30 cellular contexts compared by ENCODE assay signal in genomic region chr2:170145675-170146432, GRCh38. TPM values are rescaled to one million over a fixed set of nuclear protein-coding genes. Genes with fewer than 3 reads are reported as not detected.
DNase-seq lines count a peak whose midpoint lies in the region; ATAC-seq, FAIRE-seq and TF ChIP-seq lines count a peak whose summit lies in the region.
"Had no signal": no experiment of that assay in that cellular context is flagged by ENCODE, and none has a peak within 500 bp of the region (broad histone marks: within the 10 kb centered on the region; RNA-seq: fewer than 3 reads in every experiment).

No MANE protein-coding gene starts in this region.

- no peaks in the 10 kb centered on the region for H3K4me1 Mint-ChIP-seq in activated T-cell treated with anti-CD3 and anti-CD28 coated beads, Interleukin-2, amount 50 U/mL, for 72 hours (ENCODE audit: low read depth)
- H3K4me1 Mint-ChIP-seq: activated naive CD4-positive, alpha-beta T cell treated with anti-CD3 and anti-CD28 coated beads, Interleukin-2, amount 50 U/mL, for 24 hours; activated T-helper 17 cell treated with anti-CD3 and anti-CD28 coated beads, Interleukin-2, amount 50 U/mL, for 72 hours; stimulated activated memory B cell treated with anti-CD40 and anti-IgM and Interleukin-4, amounts not matched to agents 10 μg/mL and 1 μg/mL and 100 μg/mL, for 72 hours had no signal

- no peak overlapping the region for H3K4me3 Mint-ChIP-seq in activated T-cell treated with anti-CD3 and anti-CD28 coated beads, Interleukin-2, amount 50 U/mL, for 72 hours
- H3K4me3 Mint-ChIP-seq: activated CD4-positive, alpha-beta memory T cell treated with anti-CD3 and anti-CD28 coated beads for 36 hours; activated naive CD4-positive, alpha-beta T cell treated with anti-CD3 and anti-CD28 coated beads, Interleukin-2, amount 50 U/mL, for 24 hours; activated T-helper 17 cell treated with anti-CD3 and anti-CD28 coated beads, Interleukin-2, amount 50 U/mL, for 72 hours; stimulated activated memory B cell treated with anti-CD40 and anti-IgM and Interleukin-4, amounts not matched to agents 10 μg/mL and 1 μg/mL and 100 μg/mL, for 72 hours had no signal

- H3K9ac ChIP-seq in SK-N-MC (ENCODE audit: insufficient read length), result no peak overlapping the region
- H3K9ac ChIP-seq: KMS-11 had no signal

- no peak overlapping the region for H3K27ac Mint-ChIP-seq in activated T-cell treated with anti-CD3 and anti-CD28 coated beads, Interleukin-2, amount 50 U/mL, for 72 hours
- H3K27ac Mint-ChIP-seq: activated CD4-positive, alpha-beta memory T cell treated with anti-CD3 and anti-CD28 coated beads for 36 hours; activated naive CD4-positive, alpha-beta T cell treated with anti-CD3 and anti-CD28 coated beads, Interleukin-2, amount 50 U/mL, for 24 hours; activated T-helper 17 cell treated with anti-CD3 and anti-CD28 coated beads, Interleukin-2, amount 50 U/mL, for 72 hours; stimulated activated memory B cell treated with anti-CD40 and anti-IgM and Interleukin-4, amounts not matched to agents 10 μg/mL and 1 μg/mL and 100 μg/mL, for 72 hours had no signal

- H3K9me3 Mint-ChIP-seq in activated T-cell treated with anti-CD3 and anti-CD28 coated beads, Interleukin-2, amount 50 U/mL, for 72 hours, result no peaks in the 10 kb centered on the region
- H3K9me3 Mint-ChIP-seq: activated CD4-positive, alpha-beta memory T cell treated with anti-CD3 and anti-CD28 coated beads for 36 hours; activated naive CD4-positive, alpha-beta T cell treated with anti-CD3 and anti-CD28 coated beads, Interleukin-2, amount 50 U/mL, for 24 hours; activated T-helper 17 cell treated with anti-CD3 and anti-CD28 coated beads, Interleukin-2, amount 50 U/mL, for 72 hours; stimulated activated memory B cell treated with anti-CD40 and anti-IgM and Interleukin-4, amounts not matched to agents 10 μg/mL and 1 μg/mL and 100 μg/mL, for 72 hours had no signal

- no peak overlapping the region for H3K27ac ChIP-seq in SK-N-MC
- H3K27ac ChIP-seq: KMS-11, right lobe of liver, suprapubic skin, upper lobe of right lung had no signal

- peak; percentile 9 for DNase-seq in ELR (ENCODE audit: low read depth)
- peak; percentile 10 for DNase-seq in SK-N-MC (ENCODE audit: low read depth, low spot score)
- peak; percentile 25 for DNase-seq in myocyte (ENCODE audit: low read depth)
- no peak for DNase-seq in activated T-cell treated with anti-CD3 and anti-CD28 coated beads, Interleukin-2, amount 50 U/mL, for 72 hours
- no peak for DNase-seq in H54 (ENCODE audit: insufficient read length, low spot score)
- DNase-seq: activated CD4-positive, alpha-beta memory T cell treated with anti-CD3 and anti-CD28 coated beads for 36 hours; activated CD4-positive, CD25-positive, alpha-beta regulatory T cell treated with anti-CD3 and anti-CD28 coated beads, Interleukin-2, amount 50 U/mL, for 72 hours; activated CD8-positive, alpha-beta memory T cell treated with anti-CD3 and anti-CD28 coated beads, Interleukin-2, amount 50 U/mL, for 48 hours; Caco-2; DMS79; effector CD8-positive, alpha-beta T cell; glutamatergic neuron; H7; NCI-H187; NCI-H2171; NCI-H510A treated with DMSO at 0.1 percent for 48 hours; right lobe of liver; stimulated activated CD4-positive, alpha-beta T cell treated with anti-CD3 and anti-CD28 coated beads, Interleukin-4, amount 100 ng/mL, for 4 hours; T-helper 1 cell; upper lobe of right lung had no signal

- H3K36me3 Mint-ChIP-seq in activated T-cell treated with anti-CD3 and anti-CD28 coated beads, Interleukin-2, amount 50 U/mL, for 72 hours (ENCODE audit: insufficient read depth in 2 of 2), result no peaks in the 10 kb centered on the region
- H3K36me3 Mint-ChIP-seq: activated CD4-positive, alpha-beta memory T cell treated with anti-CD3 and anti-CD28 coated beads for 36 hours; activated naive CD4-positive, alpha-beta T cell treated with anti-CD3 and anti-CD28 coated beads, Interleukin-2, amount 50 U/mL, for 24 hours; stimulated activated memory B cell treated with anti-CD40 and anti-IgM and Interleukin-4, amounts not matched to agents 10 μg/mL and 1 μg/mL and 100 μg/mL, for 72 hours had no signal

- no peak for TF ChIP-seq POLR2A in H54 (IDR thresholded peaks at IDR 0.05; ENCODE audit: low read depth, low read length)

- no peaks in the 10 kb centered on the region for H3K9me3 ChIP-seq in SK-N-MC (ENCODE audit: low read depth, low read length)
- H3K9me3 ChIP-seq: right lobe of liver, suprapubic skin, upper lobe of right lung had no signal

- no peak for FAIRE-seq in H54 (lab: Jason Lieb, UNC)
- FAIRE-seq: bronchial epithelial cell had no signal

- no peaks in the 10 kb centered on the region for H3K36me3 ChIP-seq in SK-N-MC (ENCODE audit: insufficient read depth, low read length)
- H3K36me3 ChIP-seq: right lobe of liver, suprapubic skin, upper lobe of right lung had no signal

- no peaks in the 10 kb centered on the region for H3K27me3 Mint-ChIP-seq in activated T-cell treated with anti-CD3 and anti-CD28 coated beads, Interleukin-2, amount 50 U/mL, for 72 hours (ENCODE audit: low read depth)
- H3K27me3 Mint-ChIP-seq: activated T-helper 17 cell treated with anti-CD3 and anti-CD28 coated beads, Interleukin-2, amount 50 U/mL, for 72 hours had no signal

- H3K4me3 ChIP-seq in SK-N-MC, result no peak overlapping the region
- H3K4me3 ChIP-seq: right lobe of liver, suprapubic skin, upper lobe of right lung had no signal

- ATAC-seq in HG02798 (IDR thresholded peaks at IDR 0.05; ENCODE audit: poor library complexity, unreplicated experiment) (peak; percentile 23), GM19351 (IDR thresholded peaks at IDR 0.05; ENCODE audit: unreplicated experiment) (no peak), HG03039 (IDR thresholded peaks at IDR 0.05; ENCODE audit: unreplicated experiment) (no peak)
- ATAC-seq in activated T-cell treated with anti-CD3 and anti-CD28 coated beads, Interleukin-2, amount 50 U/mL, for 72 hours (replicated peaks in 1 of 2), result no peak
- ATAC-seq: activated T-helper 17 cell treated with anti-CD3 and anti-CD28 coated beads, Interleukin-2, amount 50 U/mL, for 72 hours; right lobe of liver; stimulated activated memory B cell treated with anti-CD40 and anti-IgM and Interleukin-4, amounts not matched to agents 10 μg/mL and 1 μg/mL and 100 μg/mL, for 72 hours; upper lobe of right lung had no signal

RNA-seq across cellular contexts. Expression of gene MYO3B, which starts 32.1 kb away (rescaled TPM):
- total RNA-seq in myocyte, result not detected in 2 replicates
- polyA plus RNA-seq in myocyte (2012), result not detected
- 1 to 10 TPM; 3.8 to 4.1 TPM for total RNA-seq in activated T-cell treated with anti-CD3 and anti-CD28 coated beads, Interleukin-2, amount 50 U/mL, for 72 hours
- total RNA-seq: HT1080 had no signal

Comparison
In these comparisons a context has a peak if more than half of its experiments do, and no peak if none do; other contexts are left out.
1. DNase-seq: peak in ELR (single experiment), SK-N-MC (single experiment) and myocyte (single experiment); none in activated T-cell treated with anti-CD3 and anti-CD28 coated beads, Interleukin-2, amount 50 U/mL, for 72 hours (0 of 2) and H54 (single experiment).